ENCODE assay signal across 15 cellular contexts in genomic region chr4:86898562-86898961, GRCh38. TPM values are rescaled to one million over a fixed set of nuclear protein-coding genes. Genes with fewer than 3 reads are reported as not detected.
DNase-seq lines count a peak whose midpoint lies in the region; ATAC-seq, FAIRE-seq and TF ChIP-seq lines count a peak whose summit lies in the region.
"Had no signal": no experiment of that assay in that cellular context is flagged by ENCODE, and none has a peak within 500 bp of the region (broad histone marks: within the 10 kb centered on the region; RNA-seq: fewer than 3 reads in every experiment).

No MANE protein-coding gene starts in this region.

- no peak for FAIRE-seq in H1 (lab: Jason Lieb, UNC)

- no peak overlapping the region for H4K8ac ChIP-seq in H1 (ENCODE audit: extremely low read depth, insufficient read depth, low read length)

- TF ChIP-seq CTCF in H1 (IDR thresholded peaks at IDR 0.05; ENCODE audit: control extremely low read depth in 1 of 3, insufficient read depth in 1 of 3, low read depth in 1 of 3, low read length in 3 of 3) (peak; percentile 17 to 44 (median 28)), retinal pigment epithelial cell (conservative IDR thresholded peaks at IDR 0.05; ENCODE audit: low read depth, low read length) (peak; percentile 27)

- H3K79me2 ChIP-seq in H1 (ENCODE audit: control insufficient read depth in 1 of 2, insufficient read depth in 2 of 2, low read length in 2 of 2), result no peaks in the 10 kb centered on the region

- TF ChIP-seq RAD21 in H1 (IDR thresholded peaks at IDR 0.05 in 1 of 2, conservative IDR thresholded peaks at IDR 0.05 in 1 of 2; ENCODE audit: low read depth in 2 of 2, low read length in 2 of 2), result peak; percentile 77 to 81

- H3K9me3 ChIP-seq in H1 (ENCODE audit: insufficient read depth in 2 of 2, low read depth in 1 of 2, low read length in 1 of 2), result no peaks in the 10 kb centered on the region
- H3K9me3 ChIP-seq: suprapubic skin had no signal

- H3K4me1 ChIP-seq in H1 (replicated peaks in 1 of 4; ENCODE audit: control insufficient read depth in 3 of 4, insufficient read depth in 4 of 4, low read length in 3 of 4), result no peaks in the 10 kb centered on the region

- H3K27ac ChIP-seq in H1 (ENCODE audit: low read depth, low read length), result no peak overlapping the region
- H3K27ac ChIP-seq: coronary artery, suprapubic skin had no signal

- TF ChIP-seq POLR2A in H1 (IDR thresholded peaks at IDR 0.05; ENCODE audit: control extremely low read depth in 1 of 2, low read depth in 2 of 2, low read length in 2 of 2), result no peak

- H3K9me3 Mint-ChIP-seq in activated CD8-positive, alpha-beta memory T cell treated with anti-CD3 and anti-CD28 coated beads, Interleukin-2, amount 10 ng/mL, durations not matched to agents 7 days and 5 days (ENCODE audit: low read depth), result no peaks in the 10 kb centered on the region
- H3K9me3 Mint-ChIP-seq: CD4-positive, CD25-positive, alpha-beta regulatory T cell; HFFc6 had no signal

- H3K18ac ChIP-seq in H1 (ENCODE audit: extremely low read depth, low read length), result no peak overlapping the region

- H4K20me1 ChIP-seq in H1 (replicated peaks in 1 of 2; ENCODE audit: control insufficient read depth in 1 of 2, insufficient read depth in 2 of 2, low read length in 2 of 2), result no peaks in the 10 kb centered on the region

- POLR2A ChIA-PET in H1 (lab: Charles Lee; ENCODE audit: partially characterized antibody), result no interaction called here

- no peak overlapping the region for H4K5ac ChIP-seq in H1 (ENCODE audit: insufficient read length, low read depth, low read length)

- H3K27ac Mint-ChIP-seq in activated CD8-positive, alpha-beta memory T cell treated with anti-CD3 and anti-CD28 coated beads, Interleukin-2, amount 10 ng/mL, durations not matched to agents 7 days and 5 days, result no peak overlapping the region
- H3K27ac Mint-ChIP-seq: HFFc6 had no signal

- H2BK20ac ChIP-seq in H1 (ENCODE audit: low read length), result no peak overlapping the region

- peaks cover under 1% of the 10 kb centered on the region for H3K4me1 Mint-ChIP-seq in activated CD8-positive, alpha-beta memory T cell treated with anti-CD3 and anti-CD28 coated beads, Interleukin-2, amount 10 ng/mL, durations not matched to agents 7 days and 5 days
- H3K4me1 Mint-ChIP-seq: CD4-positive, CD25-positive, alpha-beta regulatory T cell had no signal

- H3K14ac ChIP-seq in H1 (ENCODE audit: insufficient read length), result no peak overlapping the region

- CTCF ChIA-PET in activated CD8-positive, alpha-beta memory T cell treated with anti-CD3 and anti-CD28 coated beads, Interleukin-2, amount 10 ng/mL, durations not matched to agents 7 days and 5 days (lab: Charles Lee), result interaction anchor here (0.8 kb wide), 1 partner anchor 1075 kb away, joined by 3 read pairs; no protein-coding TSS in a partner anchor
- CTCF ChIA-PET in H1 (lab: Charles Lee; ENCODE audit: partially characterized antibody), result interaction anchor here (1.1 to 3.0 kb wide), 4 partner anchors 216 to 402 kb away, joined by 4 to 19 read pairs (median 5); no protein-coding TSS in a partner anchor

- H3K27me3 ChIP-seq in H1 (replicated peaks in 1 of 4; ENCODE audit: control insufficient read depth in 3 of 4, extremely low read depth in 1 of 4, insufficient read depth in 3 of 4, low read length in 3 of 4), result no peaks in the 10 kb centered on the region
- H3K27me3 ChIP-seq: suprapubic skin had no signal

- no peak overlapping the region for H3K56ac ChIP-seq in H1 (replicated peaks; ENCODE audit: insufficient read length, low read depth, low read length)

- no peak overlapping the region for H3K23ac ChIP-seq in H1 (ENCODE audit: insufficient read length)

- no peak overlapping the region for H3K4me3 ChIP-seq in H1 (ENCODE audit: extremely low read depth in 1 of 4, insufficient read depth in 2 of 4, low read depth in 3 of 4, low read length in 4 of 4)
- no peak overlapping the region for H3K4me3 ChIP-seq in retinal pigment epithelial cell (ENCODE audit: low read length)
- H3K4me3 ChIP-seq: coronary artery, suprapubic skin had no signal

- H3K27me3 Mint-ChIP-seq in activated CD8-positive, alpha-beta memory T cell treated with anti-CD3 and anti-CD28 coated beads, Interleukin-2, amount 10 ng/mL, durations not matched to agents 7 days and 5 days, result peaks cover 10% of the 10 kb centered on the region

- H4K91ac ChIP-seq in H1 (replicated peaks; ENCODE audit: insufficient read length, low read length), result no peak overlapping the region

- H2BK12ac ChIP-seq in H1 (ENCODE audit: low read depth, low read length), result no peak overlapping the region

- TF ChIP-seq EP300 in H1 (IDR thresholded peaks at IDR 0.05; ENCODE audit: borderline replicate concordance in 1 of 2, low read depth in 2 of 2, low read length in 2 of 2), result no peak

- no peak overlapping the region for H2BK5ac ChIP-seq in H1 (ENCODE audit: low read depth, low read length)

- H3K36me3 Mint-ChIP-seq in activated CD8-positive, alpha-beta memory T cell treated with anti-CD3 and anti-CD28 coated beads, Interleukin-2, amount 10 ng/mL, durations not matched to agents 7 days and 5 days, result no peaks in the 10 kb centered on the region
- H3K36me3 Mint-ChIP-seq: CD4-positive, CD25-positive, alpha-beta regulatory T cell had no signal

- no peaks in the 10 kb centered on the region for H3K36me3 ChIP-seq in H1 (ENCODE audit: control insufficient read depth in 2 of 4, insufficient read depth in 4 of 4, low read length in 3 of 4)
- H3K36me3 ChIP-seq: suprapubic skin had no signal

- WGBS in H1 (ENCODE audit: extremely low coverage in 1 of 2, insufficient coverage in 1 of 2, insufficient read length in 1 of 2, insufficient replicate concordance in 2 of 2, low coverage in 1 of 2, low lambda C conversion rate in 2 of 2, missing lambda C conversion rate in 1 of 2), 2 experiments, result 80% methylated on average over 4 of the region's 4 CpGs; no CpG with 5 or more reads in 1 of the 2 experiments

- no peak overlapping the region for H2AFZ ChIP-seq in H1 (ENCODE audit: low read length)

- no peak overlapping the region for H2BK15ac ChIP-seq in H1 (ENCODE audit: low read length)

- no peaks in the 10 kb centered on the region for H3K79me1 ChIP-seq in H1 (ENCODE audit: low read depth, low read length)

- H2AK5ac ChIP-seq in H1 (ENCODE audit: low read depth, low read length), result no peak overlapping the region

- H2BK120ac ChIP-seq in H1 (replicated peaks; ENCODE audit: low read depth, low read length), result no peak overlapping the region

- DNase-seq in activated CD8-positive, alpha-beta memory T cell treated with anti-CD3 and anti-CD28 coated beads, Interleukin-2, amount 10 ng/mL, durations not matched to agents 7 days and 5 days, result peak; percentile 29
- DNase-seq in activated CD8-positive, alpha-beta memory T cell treated with anti-CD3 and anti-CD28 coated beads, Interleukin-2, amount 50 U/mL, for 4 hours, result no peak
- DNase-seq in NCI-H69 (lab: John Stamatoyannopoulos, UW) (peak; percentile 24), H1 (ENCODE audit: low read depth in 1 of 2, low spot score in 2 of 2) (peak in 1 of 2 experiments; percentile 13), retinal pigment epithelial cell (ENCODE audit: low read depth) (no peak), hypothalamus (lab: John Stamatoyannopoulos, UW) (no peak), RPMI8226 (no peak), GM19240 (ENCODE audit: insufficient read length, low spot score) (no peak)
- DNase-seq: CD4-positive, CD25-positive, alpha-beta regulatory T cell; HFFc6; NCI-H2107; stimulated activated CD4-positive, alpha-beta T cell treated with anti-CD3 and anti-CD28 coated beads, Interleukin-2, amount 100 ng/mL, for 48 hours had no signal

- H3K23me2 ChIP-seq in H1 (ENCODE audit: low read depth, low read length), result no peaks in the 10 kb centered on the region

- no peak overlapping the region for H3K4me2 ChIP-seq in H1 (ENCODE audit: insufficient read depth in 1 of 2, low read depth in 2 of 2, low read length in 2 of 2)

- no peak overlapping the region for H3K4me3 Mint-ChIP-seq in activated CD8-positive, alpha-beta memory T cell treated with anti-CD3 and anti-CD28 coated beads, Interleukin-2, amount 10 ng/mL, durations not matched to agents 7 days and 5 days
- H3K4me3 Mint-ChIP-seq: CD4-positive, CD25-positive, alpha-beta regulatory T cell; HFFc6 had no signal

- no peak for ATAC-seq in activated CD8-positive, alpha-beta memory T cell treated with anti-CD3 and anti-CD28 coated beads, Interleukin-2, amount 10 ng/mL, durations not matched to agents 7 days and 5 days

- no peak overlapping the region for H3K4ac ChIP-seq in H1 (replicated peaks; ENCODE audit: insufficient read length, low read depth, low read length)

- H3K9ac ChIP-seq in H1 (replicated peaks in 1 of 4; ENCODE audit: extremely low read depth in 1 of 4, low read depth in 3 of 4, low read length in 3 of 4), result no peak overlapping the region

RNA-seq across cellular contexts. Expression of gene C4orf36, which starts 6.3 kb away (rescaled TPM):
- total RNA-seq in activated CD8-positive, alpha-beta memory T cell treated with anti-CD3 and anti-CD28 coated beads, Interleukin-2, amount 10 ng/mL, durations not matched to agents 7 days and 5 days, result not detected
- total RNA-seq in H1 (2021; fragmentation: NEBNext Ultra II Directional; extraction: Animal tissue kit (Norgen Biotek cat#: 25700)), result 1.5 TPM in 2 replicates
- 1.2 and 1.4 TPM in 2 replicates for polyA plus RNA-seq in H1 (2011; rRNA removed)
- 1.8 TPM for polyA plus RNA-seq in H1 (2011; cell fraction: cytosol; rRNA removed)
- polyA plus RNA-seq in H1 (2011; cell fraction: nucleus; rRNA removed), result 1.7 TPM
- 1.4 to 2.5 TPM (median 1.9 TPM) in 4 replicates for polyA plus RNA-seq in H1 (2012, experiment 1 of 2)
- polyA plus RNA-seq in H1 (2012, experiment 2 of 2), result 1.6 TPM
- polyA plus RNA-seq in H1 (2013, experiment 1 of 2), result 0.71 TPM
- 1.4 TPM for polyA plus RNA-seq in H1 (2013, experiment 2 of 2)
- polyA minus RNA-seq in H1 (2011; rRNA and poly(A)+ RNA removed), result 0.98 and 1.4 TPM in 2 replicates
- polyA minus RNA-seq in H1 (2011; cell fraction: cytosol; rRNA and poly(A)+ RNA removed), result 1.0 TPM
- 0.90 TPM for polyA minus RNA-seq in H1 (2011; cell fraction: nucleus; rRNA and poly(A)+ RNA removed)
- total RNA-seq: CD4-positive, CD25-positive, alpha-beta regulatory T cell; T-helper 1 cell treated with Interleukin-12 subunit alpha and Interleukin-12 subunit beta and Interleukin-4 antibody, amounts not matched to agents 30 ng/mL and 1 ng/mL, for 36 hours had no signal
- polyA plus RNA-seq: CD4-positive, CD25-positive, alpha-beta regulatory T cell had no signal

RNA-seq across cellular contexts. Expression of gene AFF1, which starts 36.2 kb away (rescaled TPM):
- total RNA-seq in activated CD8-positive, alpha-beta memory T cell treated with anti-CD3 and anti-CD28 coated beads, Interleukin-2, amount 10 ng/mL, durations not matched to agents 7 days and 5 days, result 10 to 100 TPM; 42.3 to 67.5 TPM
- total RNA-seq in H1 (2021; fragmentation: NEBNext Ultra II Directional; extraction: Animal tissue kit (Norgen Biotek cat#: 25700)), result 85.4 and 85.5 TPM in 2 replicates
- polyA plus RNA-seq in H1 (2011; rRNA removed), result 14.8 and 24.6 TPM in 2 replicates
- polyA plus RNA-seq in H1 (2011; cell fraction: cytosol; rRNA removed), result 14.7 TPM
- 39.6 TPM for polyA plus RNA-seq in H1 (2011; cell fraction: nucleus; rRNA removed)
- 16.6 to 29.0 TPM (median 21.1 TPM) in 4 replicates for polyA plus RNA-seq in H1 (2012, experiment 1 of 2)
- polyA plus RNA-seq in H1 (2012, experiment 2 of 2), result 1.9 TPM
- 29.1 TPM for polyA plus RNA-seq in H1 (2013, experiment 1 of 2)
- polyA plus RNA-seq in H1 (2013, experiment 2 of 2), result 29.0 TPM
- polyA minus RNA-seq in H1 (2011; rRNA and poly(A)+ RNA removed), result 104 and 106 TPM in 2 replicates
- 44.7 TPM for polyA minus RNA-seq in H1 (2011; cell fraction: cytosol; rRNA and poly(A)+ RNA removed)
- polyA minus RNA-seq in H1 (2011; cell fraction: nucleus; rRNA and poly(A)+ RNA removed), result 152 TPM

RNA-seq across cellular contexts. Expression of gene SLC10A6, which starts 49.4 kb away (rescaled TPM):
- not detected for total RNA-seq in activated CD8-positive, alpha-beta memory T cell treated with anti-CD3 and anti-CD28 coated beads, Interleukin-2, amount 10 ng/mL, durations not matched to agents 7 days and 5 days
- total RNA-seq in H1 (2021; fragmentation: NEBNext Ultra II Directional; extraction: Animal tissue kit (Norgen Biotek cat#: 25700)), result 0.21 TPM in 1 of 2 replicates, not detected in the other
- polyA plus RNA-seq in H1 (2011; rRNA removed), result not detected in 2 replicates
- polyA plus RNA-seq in H1 (2011; cell fraction: cytosol; rRNA removed), result 0.05 TPM
- polyA plus RNA-seq in H1 (2011; cell fraction: nucleus; rRNA removed), result 0.10 TPM
- polyA plus RNA-seq in H1 (2012, experiment 1 of 2), result 0.12 TPM in 1 of 4 replicates, not detected in the others
- polyA plus RNA-seq in H1 (2012, experiment 2 of 2), result not detected
- not detected for polyA plus RNA-seq in H1 (2013, experiment 1 of 2)
- polyA plus RNA-seq in H1 (2013, experiment 2 of 2), result 0.04 TPM
- polyA minus RNA-seq in H1 (2011; rRNA and poly(A)+ RNA removed), result not detected in 2 replicates
- not detected for polyA minus RNA-seq in H1 (2011; cell fraction: cytosol; rRNA and poly(A)+ RNA removed)
- polyA minus RNA-seq in H1 (2011; cell fraction: nucleus; rRNA and poly(A)+ RNA removed), result not detected
- total RNA-seq: CD4-positive, CD25-positive, alpha-beta regulatory T cell; T-helper 1 cell treated with Interleukin-12 subunit alpha and Interleukin-12 subunit beta and Interleukin-4 antibody, amounts not matched to agents 30 ng/mL and 1 ng/mL, for 36 hours had no signal
- polyA plus RNA-seq: CD4-positive, CD25-positive, alpha-beta regulatory T cell had no signal

Comparison
In these comparisons a context has a peak if more than half of its experiments do, and no peak if none do; other contexts are left out.
1. DNase-seq: peak in activated CD8-positive, alpha-beta memory T cell treated with anti-CD3 and anti-CD28 coated beads, Interleukin-2, amount 10 ng/mL, durations not matched to agents 7 days and 5 days (single experiment) and NCI-H69 (single experiment); none in activated CD8-positive, alpha-beta memory T cell treated with anti-CD3 and anti-CD28 coated beads, Interleukin-2, amount 50 U/mL, for 4 hours (single experiment), retinal pigment epithelial cell (single experiment), hypothalamus (0 of 51), RPMI8226 (single experiment) and GM19240 (single experiment).